2 cellular contexts compared by ENCODE assay signal in genomic region chr1:88538222-88538899, GRCh38.
TF ChIP-seq lines count a peak whose summit lies in the region.

No MANE protein-coding gene starts in this region.

TF ChIP-seq in liver, 16 proteins besides CTCF, POLR2A, EP300 and RAD21 (continued from another document):
- TF ChIP-seq REST (IDR thresholded peaks at IDR 0.05): no peak
- peak in 1 of 2 donors; percentile 22 for TF ChIP-seq RXRA (IDR thresholded peaks at IDR 0.05)
- no peak for TF ChIP-seq TAF1 (conservative IDR thresholded peaks at IDR 0.05)
- TF ChIP-seq MAX (IDR thresholded peaks at IDR 0.05): peak; percentile 35
- peak; percentile 29 to 37 for TF ChIP-seq HNF4A (conservative IDR thresholded peaks at IDR 0.05)
- TF ChIP-seq SP1 (IDR thresholded peaks at IDR 0.05): peak; percentile 44

TF ChIP-seq in HepG2, 621 proteins besides CTCF, POLR2A, EP300 and RAD21 (continued from another document):
- TF ChIP-seq NFATC3 (CRISPR knock-in tag; IDR thresholded peaks at IDR 0.05) (no peak), WIZ (CRISPR knock-in tag; IDR thresholded peaks at IDR 0.05) (no peak), KDM3A (CRISPR knock-in tag; IDR thresholded peaks at IDR 0.05; ENCODE audit: low read depth) (no peak), ZUFSP (CRISPR knock-in tag; IDR thresholded peaks at IDR 0.05; ENCODE audit: borderline replicate concordance) (no peak), GTF2F1 (IDR thresholded peaks at IDR 0.05; ENCODE audit: low read length) (no peak), ZNF580 (CRISPR knock-in tag; IDR thresholded peaks at IDR 0.05; ENCODE audit: borderline replicate concordance, low read depth) (no peak), HMG20B (CRISPR knock-in tag; conservative IDR thresholded peaks at IDR 0.05) (no peak)
